11 cellular contexts compared by ENCODE assay signal in genomic region chr7:30667172-30667571, GRCh38. TPM values are rescaled to one million over a fixed set of nuclear protein-coding genes. Genes with fewer than 3 reads are reported as not detected.
"Had no signal": no experiment of that assay in that cellular context is flagged by ENCODE, and none has a peak within 500 bp of the region (broad histone marks: within the 10 kb centered on the region; RNA-seq: fewer than 3 reads in every experiment).

No MANE protein-coding gene starts in this region.

- DNase-seq: GM23248, GOT3, H7, H9, HCEC 1CT, HFFc6 had no signal

- H3K4me2 ChIP-seq: GM23338 had no signal

- FAIRE-seq: H54 had no signal

- H3K9me3 ChIP-seq: HAP-1 had no signal

- ATAC-seq: GM23338, HCT116 had no signal

- H3K4me3 Mint-ChIP-seq: GM23338, H9, HFFc6 had no signal

- H3K4me1 ChIP-seq: HAP-1 had no signal

- H3K27ac Mint-ChIP-seq: GM23338, HFFc6 had no signal

- H3K4me3 ChIP-seq: GM23248, GM23338, HAP-1 had no signal

- H2AFZ ChIP-seq: GM23248, GM23338 had no signal

- H3K27ac ChIP-seq: GM23248 had no signal

- H3K36me3 ChIP-seq: HAP-1 had no signal

- H3K9me3 Mint-ChIP-seq: GM23338, H9, HFFc6 had no signal

- H3K9ac ChIP-seq: GM23248 had no signal

RNA-seq across cellular contexts. Expression of gene CRHR2, which starts 15.1 kb away (rescaled TPM):
- total RNA-seq: GM23248, H4, H7, HFFc6 had no signal
